In the genomic region with DNA sequence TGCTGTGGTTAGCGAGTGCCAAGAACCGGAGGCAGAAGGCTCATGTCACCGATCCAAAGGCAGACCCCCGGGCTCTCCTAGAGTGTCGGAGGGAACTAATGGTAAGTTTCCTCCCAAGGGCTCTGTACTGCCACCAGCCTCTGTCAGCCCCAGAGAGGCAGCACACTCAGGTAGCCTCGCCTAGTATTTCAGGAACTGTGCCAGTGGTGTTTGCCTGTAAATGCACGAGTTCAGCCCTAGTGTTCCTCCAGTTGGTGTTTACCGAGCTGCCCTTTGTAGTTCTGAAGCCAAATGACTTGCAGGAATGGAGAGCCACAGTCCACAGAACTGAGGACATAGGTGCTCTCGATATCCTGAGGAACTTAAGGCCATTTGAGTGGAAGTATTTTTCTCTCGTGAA, we compare ENCODE assay signal across 25 cellular contexts.
A peak's percentile ranks its signal among the peaks of the same experiment; 100 is the strongest.
DNase-seq lines count a peak whose midpoint lies in the region; ATAC-seq and TF ChIP-seq lines count a peak whose summit lies in the region.
"Had no signal": no experiment of that assay in that cellular context is flagged by ENCODE, and none has a peak within 500 bp of the region (broad histone marks: within the 10 kb centered on the region; RNA-seq: fewer than 3 reads in every experiment).

No MANE protein-coding gene starts in this region.

- H4K20me1 ChIP-seq in PC-3 (ENCODE audit: low read length): no peaks in the 10 kb centered on the region

- peak overlapping the region in 7 of 8 donors; percentile 54 to 87 (median 73) for H3K4me3 Mint-ChIP-seq in naive B cell
- H3K4me3 Mint-ChIP-seq in type B pancreatic cell: no peak overlapping the region
- H3K4me3 Mint-ChIP-seq: activated naive CD4-positive, alpha-beta T cell treated with anti-CD3 and anti-CD28 coated beads, Interleukin-2, amount 10 ng/mL, durations not matched to agents 7 days and 5 days; nephron had no signal

- POLR2A ChIA-PET in PC-3 (lab: Charles Lee; ENCODE audit: unreplicated experiment): no interaction called here

- H3K4me2 ChIP-seq in PC-3 (ENCODE audit: low read length): no peak overlapping the region

- H3K9me3 ChIP-seq in left ventricle myocardium inferior (replicated peaks) (no peaks in the 10 kb centered on the region), PC-3 (ENCODE audit: low read length) (no peaks in the 10 kb centered on the region)
- H3K9me3 ChIP-seq: vagina had no signal

- H3K27me3 Mint-ChIP-seq in naive B cell (no peaks in the 10 kb centered on the region), type B pancreatic cell (no peaks in the 10 kb centered on the region)
- H3K27me3 Mint-ChIP-seq: activated naive CD4-positive, alpha-beta T cell treated with anti-CD3 and anti-CD28 coated beads, Interleukin-2, amount 10 ng/mL, durations not matched to agents 7 days and 5 days had no signal

- no peak overlapping the region for H2AFZ ChIP-seq in PC-3 (ENCODE audit: low read length)
- H2AFZ ChIP-seq: parathyroid adenoma had no signal

- H3K36me3 Mint-ChIP-seq in naive B cell (peaks cover 15 to 29% of the 10 kb centered on the region in 2 donors), type B pancreatic cell (peaks cover 26% of the 10 kb centered on the region)

- peak overlapping the region; percentile 81 to 97 (median 87) for H3K27ac Mint-ChIP-seq in naive B cell
- H3K27ac Mint-ChIP-seq in type B pancreatic cell: peak overlapping the region; percentile 55
- H3K27ac Mint-ChIP-seq: activated naive CD4-positive, alpha-beta T cell treated with anti-CD3 and anti-CD28 coated beads, Interleukin-2, amount 10 ng/mL, durations not matched to agents 7 days and 5 days had no signal

- peaks cover 82% of the 10 kb centered on the region for H3K4me1 ChIP-seq in left ventricle myocardium inferior
- H3K4me1 ChIP-seq in PC-3 (ENCODE audit: insufficient read depth, low read length): no peaks in the 10 kb centered on the region
- H3K4me1 ChIP-seq: vagina had no signal

- H3K4me3 ChIP-seq in left ventricle myocardium inferior (peak overlapping the region; percentile 7), PC-3 (ENCODE audit: low read length) (no peak overlapping the region)
- H3K4me3 ChIP-seq: dorsolateral prefrontal cortex, SK-N-MC, vagina had no signal

- H3F3A ChIP-seq in PC-3 (ENCODE audit: low read length, unreplicated experiment): no peaks in the 10 kb centered on the region

- H3K27ac ChIP-seq in left ventricle myocardium inferior (replicated peaks) (peak overlapping the region; percentile 94), PC-3 (ENCODE audit: low read length) (no peak overlapping the region)
- H3K27ac ChIP-seq: HL-60, parathyroid adenoma, SK-N-MC, vagina had no signal

- H3K4me1 Mint-ChIP-seq in naive B cell (peaks cover 39 to 65% (median 43%) of the 10 kb centered on the region in 3 donors), type B pancreatic cell (ENCODE audit: unreplicated experiment) (no peaks in the 10 kb centered on the region)
- H3K4me1 Mint-ChIP-seq: activated naive CD4-positive, alpha-beta T cell treated with anti-CD3 and anti-CD28 coated beads, Interleukin-2, amount 10 ng/mL, durations not matched to agents 7 days and 5 days had no signal

- H3K9ac ChIP-seq in PC-3 (ENCODE audit: low read length): no peak overlapping the region
- H3K9ac ChIP-seq: parathyroid adenoma had no signal

- no peaks in the 10 kb centered on the region for H3K9me3 Mint-ChIP-seq in naive B cell
- no peaks in the 10 kb centered on the region for H3K9me3 Mint-ChIP-seq in type B pancreatic cell
- H3K9me3 Mint-ChIP-seq: activated naive CD4-positive, alpha-beta T cell treated with anti-CD3 and anti-CD28 coated beads, Interleukin-2, amount 10 ng/mL, durations not matched to agents 7 days and 5 days; nephron had no signal

- peaks cover 98% of the 10 kb centered on the region for H3K36me3 ChIP-seq in left ventricle myocardium inferior
- no peaks in the 10 kb centered on the region for H3K36me3 ChIP-seq in PC-3 (ENCODE audit: low read depth, low read length)

- ATAC-seq in Right ventricle myocardium inferior (no peak), PC-3 (peak; percentile 83), naive B cell (ENCODE audit: low read depth in 2 of 2) (peak; percentile 62 to 64), GM21360 (IDR thresholded peaks at IDR 0.05; ENCODE audit: unreplicated experiment) (no peak)
- ATAC-seq: HepG2 had no signal

- no peaks in the 10 kb centered on the region for H3K9me2 ChIP-seq in PC-3 (replicated peaks; ENCODE audit: low read length)

- BruUV-seq in PC-3 (replicated peaks; lab: Mats Ljungman, UMichigan): no TSS peak

- CTCF ChIA-PET in PC-3 (lab: Charles Lee): no interaction called here

- intact Hi-C loops in left ventricle myocardium inferior (cut with micrococcal nuclease): no loop called here
- intact Hi-C loops in Right ventricle myocardium inferior (cut with DNase I): no loop called here
- intact Hi-C loops in PC-3 (cut with micrococcal nuclease): no loop called here

- H3K79me2 ChIP-seq in PC-3 (ENCODE audit: low read length): no peaks in the 10 kb centered on the region
- H3K79me2 ChIP-seq: parathyroid adenoma had no signal

- TF ChIP-seq CTCF in left ventricle myocardium inferior (IDR thresholded peaks at IDR 0.05; ENCODE audit: borderline replicate concordance) (no peak), PC-3 (conservative IDR thresholded peaks at IDR 0.05; ENCODE audit: low read depth, low read length) (no peak), type B pancreatic cell (conservative IDR thresholded peaks at IDR 0.05) (no peak)

- no peak for DNase-seq in left ventricle myocardium inferior
- no peak for DNase-seq in Right ventricle myocardium inferior (ENCODE audit: missing footprints)
- no peak for DNase-seq in PC-3
- DNase-seq in naive B cell: peak; percentile 25
- DNase-seq in type B pancreatic cell (ENCODE audit: extremely low spot score, unreplicated experiment): no peak
- no peak for DNase-seq in stimulated activated CD4-positive, alpha-beta T cell treated with anti-CD3 and anti-CD28 coated beads, Interleukin-2, amount 100 ng/mL, for 24 hours
- DNase-seq in RKO (ENCODE audit: low spot score): no peak
- DNase-seq: activated CD4-positive, alpha-beta T cell treated with anti-CD3 and anti-CD28 coated beads for 48 hours; activated naive CD4-positive, alpha-beta T cell treated with anti-CD3 and anti-CD28 coated beads, Interleukin-2, amount 10 ng/mL, durations not matched to agents 7 days and 5 days; aorta; central memory CD4-positive, alpha-beta T cell; dorsolateral prefrontal cortex; HCEC 1CT; NCI-H1092 treated with DMSO at 0.1 percent for 48 hours; NCI-H187 treated with DMSO at 0.1 percent for 48 hours; NCI-H526 treated with DMSO at 0.1 percent for 48 hours; stimulated activated CD8-positive, alpha-beta memory T cell treated with anti-CD3 and anti-CD28 coated beads, Interleukin-4, amount 100 ng/mL, for 48 hours; substantia nigra had no signal

- H3K27me3 ChIP-seq in left ventricle myocardium inferior (ENCODE audit: low read depth): no peaks in the 10 kb centered on the region
- H3K27me3 ChIP-seq in PC-3 (ENCODE audit: low read length): no peaks in the 10 kb centered on the region
- H3K27me3 ChIP-seq: dorsolateral prefrontal cortex, vagina had no signal

Comparison
In these comparisons a context has a peak if more than half of its experiments do, and no peak if none do; other contexts are left out.
1. ATAC-seq: peak in PC-3 (single experiment) and naive B cell (2 of 2); none in Right ventricle myocardium inferior (single experiment) and GM21360 (single experiment).